ENCODE assay signal across 16 cellular contexts in genomic region chr7:17871815-17872533, GRCh38.
"Had no signal": no experiment of that assay in that cellular context is flagged by ENCODE, and none has a peak within 500 bp of the region (broad histone marks: within the 10 kb centered on the region; RNA-seq: fewer than 3 reads in every experiment).

No MANE protein-coding gene starts in this region.

- H3K27me3 Mint-ChIP-seq: brain, naive B cell, progenitor cell of endocrine pancreas had no signal

- H3K4me3 Mint-ChIP-seq: brain, naive B cell had no signal

- ATAC-seq: heart left ventricle, left cardiac atrium, mucosa of descending colon had no signal

- H3K4me1 Mint-ChIP-seq: brain had no signal

- H3K9me3 Mint-ChIP-seq: naive B cell had no signal

- DNase-seq: activated CD4-positive, alpha-beta T cell treated with anti-CD3 and anti-CD28 coated beads, Interleukin-2, amount 50 U/mL, for 1 hour; activated CD4-positive, CD25-positive, alpha-beta regulatory T cell treated with anti-CD3 and anti-CD28 coated beads, Interleukin-2, amount 50 U/mL, for 72 hours; activated naive CD4-positive, alpha-beta T cell treated with Interleukin-2 at 50 U/mL for 16 hours; aorta; heart left ventricle; left cardiac atrium; mesendoderm; mucosa of descending colon; naive B cell; retina; SK-N-SH; stimulated activated CD4-positive, alpha-beta T cell treated with anti-CD3 and anti-CD28 coated beads, Interleukin-4, amount 100 ng/mL, for 1 hour; stomach had no signal

- H3K27ac Mint-ChIP-seq: activated T-helper 2 cell treated with anti-CD3 and anti-CD28 coated beads, Interferon-gamma antibody, Interleukin-2, Interleukin-4, amounts not matched to agents 10 μg/mL and 5 μg/mL and 100 μg/mL, durations not matched to agents 14 hours and 24 hours and 36 hours; brain; progenitor cell of endocrine pancreas had no signal
